22 cellular contexts compared by ENCODE assay signal in the genomic region with DNA sequence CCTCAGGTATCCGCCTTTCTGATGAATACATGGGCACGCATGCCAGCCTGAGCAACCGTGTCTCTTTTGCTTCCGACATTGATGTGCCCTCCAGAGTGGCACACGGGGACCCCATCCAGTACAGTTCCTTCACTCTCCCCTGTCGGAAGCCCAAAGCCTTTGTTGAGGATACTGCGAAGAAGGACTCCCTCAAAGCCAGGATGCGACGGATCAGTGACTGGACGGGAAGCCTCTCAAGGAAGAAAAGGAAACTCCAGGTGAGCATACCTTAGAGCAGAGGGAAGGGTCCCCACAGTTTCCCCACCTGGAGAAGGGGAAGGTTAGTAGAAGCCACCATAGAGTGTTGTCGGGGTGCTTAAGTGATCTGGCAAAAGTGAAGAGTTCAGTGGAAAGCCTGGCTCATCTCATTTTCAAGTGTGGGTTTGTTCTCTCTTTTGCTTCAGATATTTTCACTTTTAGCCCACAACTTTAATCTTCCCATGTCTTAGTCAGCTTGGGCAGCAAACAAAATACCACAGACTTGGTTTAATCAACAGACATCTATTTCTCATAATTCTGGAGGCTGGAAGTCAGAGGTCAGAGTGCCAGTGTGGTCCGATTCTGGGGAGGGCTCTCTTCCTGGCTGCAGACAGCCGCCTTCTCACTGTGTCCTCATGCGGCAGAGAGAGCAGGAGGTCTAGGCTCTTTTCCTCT.
DNase-seq lines count a peak whose midpoint lies in the region; ATAC-seq and TF ChIP-seq lines count a peak whose summit lies in the region.
"Had no signal": no experiment of that assay in that cellular context is flagged by ENCODE, and none has a peak within 500 bp of the region (broad histone marks: within the 10 kb centered on the region; RNA-seq: fewer than 3 reads in every experiment).

No MANE protein-coding gene starts in this region.

- H3K9me3 Mint-ChIP-seq in activated CD4-positive, alpha-beta memory T cell treated with anti-CD3 and anti-CD28 coated beads for 36 hours = no peaks in the 10 kb centered on the region
- H3K9me3 Mint-ChIP-seq in activated CD4-positive, alpha-beta memory T cell treated with anti-CD3 and anti-CD28 coated beads, Interleukin-2, amount 10 ng/mL, durations not matched to agents 7 days and 5 days = peaks cover 1% of the 10 kb centered on the region
- no peaks in the 10 kb centered on the region for H3K9me3 Mint-ChIP-seq in activated naive CD4-positive, alpha-beta T cell treated with anti-CD3 and anti-CD28 coated beads, Interleukin-2, amount 50 U/mL, for 72 hours
- H3K9me3 Mint-ChIP-seq: naive thymus-derived CD8-positive, alpha-beta T cell had no signal

- POLR2A ChIA-PET in activated CD4-positive, alpha-beta memory T cell treated with anti-CD3 and anti-CD28 coated beads for 36 hours (lab: Charles Lee) = interaction anchor here (2.0 kb wide), 1 partner anchor 23 kb away, joined by 7 read pairs; no protein-coding TSS in a partner anchor
- POLR2A ChIA-PET in activated CD4-positive, alpha-beta memory T cell treated with anti-CD3 and anti-CD28 coated beads, Interleukin-2, amount 10 ng/mL, durations not matched to agents 7 days and 5 days (lab: Charles Lee) = interaction anchor here (1.2 kb wide), 1 partner anchor 24 kb away, joined by 4 read pairs; no protein-coding TSS in a partner anchor

- WGBS in right lobe of liver (ENCODE audit: insufficient coverage, low coverage, low lambda C conversion rate, missing lambda C conversion rate) = 86% methylated on average over 13 of the region's 14 CpGs

- H3K36me3 ChIP-seq in osteoblast (ENCODE audit: insufficient read depth, low read length) = peaks cover 11% of the 10 kb centered on the region
- H3K36me3 ChIP-seq in right lobe of liver = no peaks in the 10 kb centered on the region
- H3K36me3 ChIP-seq: BLaER1, suprapubic skin, uterus had no signal

- H3K36me3 Mint-ChIP-seq in activated CD4-positive, alpha-beta memory T cell treated with anti-CD3 and anti-CD28 coated beads for 36 hours = peaks cover 4% of the 10 kb centered on the region
- peaks cover 5% of the 10 kb centered on the region for H3K36me3 Mint-ChIP-seq in activated CD4-positive, alpha-beta memory T cell treated with anti-CD3 and anti-CD28 coated beads, Interleukin-2, amount 10 ng/mL, durations not matched to agents 7 days and 5 days (ENCODE audit: low read depth)
- H3K36me3 Mint-ChIP-seq in activated naive CD4-positive, alpha-beta T cell treated with anti-CD3 and anti-CD28 coated beads, Interleukin-2, amount 50 U/mL, for 72 hours = peaks cover 0 to 12% of the 10 kb centered on the region in 2 donors
- H3K36me3 Mint-ChIP-seq: naive thymus-derived CD8-positive, alpha-beta T cell had no signal

- no peak overlapping the region for H2AFZ ChIP-seq in osteoblast (ENCODE audit: low read length)

- intact Hi-C loops in activated CD4-positive, alpha-beta memory T cell treated with anti-CD3 and anti-CD28 coated beads for 36 hours (cut with micrococcal nuclease) = loop anchor here (1.0 kb wide), 2 partner anchors 24 to 41 kb away; no protein-coding TSS in a partner anchor
- intact Hi-C loops in right lobe of liver (cut with DNase I) = no loop called here

- H3K4me2 ChIP-seq in osteoblast (ENCODE audit: insufficient read depth, low read length) = no peak overlapping the region
- H3K4me2 ChIP-seq: BLaER1 had no signal

- H3K27me3 Mint-ChIP-seq in activated CD4-positive, alpha-beta memory T cell treated with anti-CD3 and anti-CD28 coated beads for 36 hours = no peaks in the 10 kb centered on the region
- peaks cover 1% of the 10 kb centered on the region for H3K27me3 Mint-ChIP-seq in activated CD4-positive, alpha-beta memory T cell treated with anti-CD3 and anti-CD28 coated beads, Interleukin-2, amount 10 ng/mL, durations not matched to agents 7 days and 5 days

- peaks cover 25% of the 10 kb centered on the region for H3K79me2 ChIP-seq in osteoblast (ENCODE audit: insufficient read depth, low read length)

- peak overlapping the region; percentile 76 for H3K27ac Mint-ChIP-seq in activated CD4-positive, alpha-beta memory T cell treated with anti-CD3 and anti-CD28 coated beads for 36 hours
- H3K27ac Mint-ChIP-seq in activated CD4-positive, alpha-beta memory T cell treated with anti-CD3 and anti-CD28 coated beads, Interleukin-2, amount 10 ng/mL, durations not matched to agents 7 days and 5 days = no peak overlapping the region
- H3K27ac Mint-ChIP-seq in activated naive CD4-positive, alpha-beta T cell treated with anti-CD3 and anti-CD28 coated beads, Interleukin-2, amount 50 U/mL, for 72 hours = peak overlapping the region in 1 of 2 donors; percentile 46
- H3K27ac Mint-ChIP-seq: naive thymus-derived CD8-positive, alpha-beta T cell had no signal

- H3K4me1 ChIP-seq in osteoblast (ENCODE audit: insufficient read depth, low read length) (peaks cover 22% of the 10 kb centered on the region), right lobe of liver (no peaks in the 10 kb centered on the region)
- H3K4me1 ChIP-seq: BLaER1, gastroesophageal sphincter, suprapubic skin, uterus had no signal

- CTCF ChIA-PET in activated CD4-positive, alpha-beta memory T cell treated with anti-CD3 and anti-CD28 coated beads for 36 hours (lab: Charles Lee) = interaction anchor here (0.5 kb wide), 1 partner anchor 188 kb away, joined by 3 read pairs; no protein-coding TSS in a partner anchor
- CTCF ChIA-PET in activated CD4-positive, alpha-beta memory T cell treated with anti-CD3 and anti-CD28 coated beads, Interleukin-2, amount 10 ng/mL, durations not matched to agents 7 days and 5 days (lab: Charles Lee) = no interaction called here

- H3K9me3 ChIP-seq in osteoblast (ENCODE audit: low read depth, low read length) (no peaks in the 10 kb centered on the region), right lobe of liver (no peaks in the 10 kb centered on the region)
- H3K9me3 ChIP-seq: BLaER1, esophagus muscularis mucosa, gastroesophageal sphincter, suprapubic skin, uterus had no signal

- H3K4me3 ChIP-seq in osteoblast (ENCODE audit: insufficient read depth, low read length) (no peak overlapping the region), right lobe of liver (no peak overlapping the region)
- H3K4me3 ChIP-seq: BLaER1, esophagus muscularis mucosa, gastroesophageal sphincter, suprapubic skin, uterus had no signal

- peak overlapping the region; percentile 25 for H3K27ac ChIP-seq in osteoblast (ENCODE audit: low read depth, low read length)
- H3K27ac ChIP-seq in right lobe of liver = no peak overlapping the region
- H3K27ac ChIP-seq: BLaER1, esophagus muscularis mucosa, gastroesophageal sphincter, suprapubic skin, uterus had no signal

- no peaks in the 10 kb centered on the region for H3K27me3 ChIP-seq in osteoblast (ENCODE audit: insufficient read depth, low read length)
- no peaks in the 10 kb centered on the region for H3K27me3 ChIP-seq in right lobe of liver
- H3K27me3 ChIP-seq: BLaER1, esophagus muscularis mucosa, gastroesophageal sphincter, suprapubic skin, uterus had no signal

- no peak for TF ChIP-seq POLR2A in right lobe of liver (IDR thresholded peaks at IDR 0.05)

- H3K4me1 Mint-ChIP-seq in activated CD4-positive, alpha-beta memory T cell treated with anti-CD3 and anti-CD28 coated beads for 36 hours (ENCODE audit: low read depth) = peaks cover 43% of the 10 kb centered on the region
- peaks cover 21% of the 10 kb centered on the region for H3K4me1 Mint-ChIP-seq in activated CD4-positive, alpha-beta memory T cell treated with anti-CD3 and anti-CD28 coated beads, Interleukin-2, amount 10 ng/mL, durations not matched to agents 7 days and 5 days

- peak; percentile 43 to 69 for ATAC-seq in activated naive CD4-positive, alpha-beta T cell treated with anti-CD3 and anti-CD28 coated beads, Interleukin-2, amount 50 U/mL, for 72 hours
- no peak for ATAC-seq in right lobe of liver
- ATAC-seq: gastroesophageal sphincter; left cardiac atrium; naive thymus-derived CD8-positive, alpha-beta T cell had no signal

- H4K20me1 ChIP-seq in osteoblast (ENCODE audit: insufficient read depth, low read length) = peaks cover 3% of the 10 kb centered on the region
- H4K20me1 ChIP-seq: BLaER1 had no signal

- peak overlapping the region; percentile 6 for H3K4me3 Mint-ChIP-seq in activated CD4-positive, alpha-beta memory T cell treated with anti-CD3 and anti-CD28 coated beads for 36 hours
- H3K4me3 Mint-ChIP-seq in activated CD4-positive, alpha-beta memory T cell treated with anti-CD3 and anti-CD28 coated beads, Interleukin-2, amount 10 ng/mL, durations not matched to agents 7 days and 5 days = no peak overlapping the region
- H3K4me3 Mint-ChIP-seq: naive thymus-derived CD8-positive, alpha-beta T cell had no signal

- peak; percentile 37 for DNase-seq in activated CD4-positive, alpha-beta memory T cell treated with anti-CD3 and anti-CD28 coated beads for 36 hours
- no peak for DNase-seq in activated CD4-positive, alpha-beta memory T cell treated with anti-CD3 and anti-CD28 coated beads, Interleukin-2, amount 10 ng/mL, durations not matched to agents 7 days and 5 days
- DNase-seq in HT1080 (ENCODE audit: low read depth) (peak; percentile 11), osteoblast (ENCODE audit: insufficient read length, low spot score, missing footprints) (no peak), inferior parietal cortex (ENCODE audit: extremely low spot score) (no peak), cerebellum (ENCODE audit: low spot score) (no peak), right lobe of liver (no peak)
- no peak for DNase-seq in activated naive CD4-positive, alpha-beta T cell treated with anti-CD3 and anti-CD28 coated beads, Interleukin-2, amount 50 U/mL, for 72 hours (ENCODE audit: low spot score in 2 of 2)
- DNase-seq: caudate nucleus; effector CD4-positive, alpha-beta T cell; Karpas-422; left cardiac atrium; mesendoderm; naive thymus-derived CD8-positive, alpha-beta T cell; NCI-H1105; NCI-H526; stimulated activated CD4-positive, alpha-beta T cell treated with anti-CD3 and anti-CD28 coated beads, Interleukin-4, amount 100 ng/mL, for 4 hours; uterus had no signal

- TF ChIP-seq CTCF in osteoblast (IDR thresholded peaks at IDR 0.05; ENCODE audit: extremely low read depth, low read depth, low read length) = no peak
- TF ChIP-seq CTCF in right lobe of liver (IDR thresholded peaks at IDR 0.05) = no peak

Comparison
In these comparisons a context has a peak if more than half of its experiments do, and no peak if none do; other contexts are left out.
1. DNase-seq: peak in activated CD4-positive, alpha-beta memory T cell treated with anti-CD3 and anti-CD28 coated beads for 36 hours (single experiment) and HT1080 (single experiment); none in activated CD4-positive, alpha-beta memory T cell treated with anti-CD3 and anti-CD28 coated beads, Interleukin-2, amount 10 ng/mL, durations not matched to agents 7 days and 5 days (single experiment), activated naive CD4-positive, alpha-beta T cell treated with anti-CD3 and anti-CD28 coated beads, Interleukin-2, amount 50 U/mL, for 72 hours (0 of 2), osteoblast (single experiment), inferior parietal cortex (single experiment), cerebellum (single experiment) and right lobe of liver (0 of 3).
2. ATAC-seq: peak in activated naive CD4-positive, alpha-beta T cell treated with anti-CD3 and anti-CD28 coated beads, Interleukin-2, amount 50 U/mL, for 72 hours (2 of 2); none in right lobe of liver (0 of 4).